In genomic region chr20:33664085-33664761, GRCh38 we compare ENCODE assay signal across 1 cellular context.
TF ChIP-seq lines count a peak whose summit lies in the region.

No MANE protein-coding gene starts in this region.

TF ChIP-seq in HepG2, 621 proteins besides CTCF, POLR2A, EP300 and RAD21 (continues in another document):
- TF ChIP-seq ZBTB7B (CRISPR knock-in tag; IDR thresholded peaks at IDR 0.05): no peak
- TF ChIP-seq PHF20 (CRISPR knock-in tag; IDR thresholded peaks at IDR 0.05): no peak
- 0 out of 2 replicates have a peak, but pooled peaks have one; percentile 10 for TF ChIP-seq ETV5 (CRISPR knock-in tag; IDR thresholded peaks at IDR 0.05; ENCODE audit: borderline replicate concordance)
- peak; percentile 64; the same call in 1 of the 2 replicates for TF ChIP-seq CBX5 (CRISPR knock-in tag; IDR thresholded peaks at IDR 0.05; ENCODE audit: borderline replicate concordance)
- TF ChIP-seq ZNF430 (CRISPR knock-in tag; IDR thresholded peaks at IDR 0.05): 0 out of 2 replicates have a peak, but pooled peaks have one; percentile 6
- no peak for TF ChIP-seq MEIS2 (CRISPR knock-in tag; IDR thresholded peaks at IDR 0.05)
- peak; percentile 3; the same call in 1 of the 2 replicates for TF ChIP-seq ZNF547 (CRISPR knock-in tag; IDR thresholded peaks at IDR 0.05)
- no peak for TF ChIP-seq MIER2 (CRISPR knock-in tag; IDR thresholded peaks at IDR 0.05)
- peak; percentile 90 for TF ChIP-seq ZBTB39 (CRISPR knock-in tag; IDR thresholded peaks at IDR 0.05)
- TF ChIP-seq ZNF34 (CRISPR knock-in tag; IDR thresholded peaks at IDR 0.05; ENCODE audit: borderline replicate concordance): no peak
- TF ChIP-seq HNF4A (CRISPR knock-in tag; IDR thresholded peaks at IDR 0.05): no peak
- peak; percentile 6; the same call in 1 of the 2 replicates for TF ChIP-seq TRAFD1 (CRISPR knock-in tag; IDR thresholded peaks at IDR 0.05; ENCODE audit: borderline replicate concordance)
- TF ChIP-seq HOXD1 (CRISPR knock-in tag; IDR thresholded peaks at IDR 0.05): no peak
- TF ChIP-seq ELF3 (CRISPR knock-in tag; IDR thresholded peaks at IDR 0.05): no peak
- TF ChIP-seq POLR2G (IDR thresholded peaks at IDR 0.05; ENCODE audit: low read depth, low read length): no peak
- TF ChIP-seq GRHL1 (CRISPR knock-in tag; conservative IDR thresholded peaks at IDR 0.05): no peak
- no peak for TF ChIP-seq GABPB1 (CRISPR knock-in tag; IDR thresholded peaks at IDR 0.05)
- TF ChIP-seq ZFAT (CRISPR knock-in tag; conservative IDR thresholded peaks at IDR 0.05): 0 out of 2 replicates have a peak, but pooled peaks have one; percentile 47
- 0 out of 2 replicates have a peak, but pooled peaks have one; percentile 34 for TF ChIP-seq ZFP37 (CRISPR knock-in tag; IDR thresholded peaks at IDR 0.05; ENCODE audit: borderline replicate concordance)
- TF ChIP-seq ZBTB7A (CRISPR knock-in tag; IDR thresholded peaks at IDR 0.05): 0 out of 2 replicates have a peak, but pooled peaks have one; percentile 55
- TF ChIP-seq ZNF232 (CRISPR knock-in tag; IDR thresholded peaks at IDR 0.05; ENCODE audit: borderline replicate concordance): no peak
- TF ChIP-seq NFIB (CRISPR knock-in tag; IDR thresholded peaks at IDR 0.05; ENCODE audit: borderline replicate concordance): no peak
- no peak for TF ChIP-seq ZNF704 (CRISPR knock-in tag; IDR thresholded peaks at IDR 0.05; ENCODE audit: borderline replicate concordance)
- 0 out of 2 replicates have a peak, but pooled peaks have one; percentile 52 for TF ChIP-seq HMG20B (CRISPR knock-in tag; conservative IDR thresholded peaks at IDR 0.05)
- TF ChIP-seq, protein P1, sequence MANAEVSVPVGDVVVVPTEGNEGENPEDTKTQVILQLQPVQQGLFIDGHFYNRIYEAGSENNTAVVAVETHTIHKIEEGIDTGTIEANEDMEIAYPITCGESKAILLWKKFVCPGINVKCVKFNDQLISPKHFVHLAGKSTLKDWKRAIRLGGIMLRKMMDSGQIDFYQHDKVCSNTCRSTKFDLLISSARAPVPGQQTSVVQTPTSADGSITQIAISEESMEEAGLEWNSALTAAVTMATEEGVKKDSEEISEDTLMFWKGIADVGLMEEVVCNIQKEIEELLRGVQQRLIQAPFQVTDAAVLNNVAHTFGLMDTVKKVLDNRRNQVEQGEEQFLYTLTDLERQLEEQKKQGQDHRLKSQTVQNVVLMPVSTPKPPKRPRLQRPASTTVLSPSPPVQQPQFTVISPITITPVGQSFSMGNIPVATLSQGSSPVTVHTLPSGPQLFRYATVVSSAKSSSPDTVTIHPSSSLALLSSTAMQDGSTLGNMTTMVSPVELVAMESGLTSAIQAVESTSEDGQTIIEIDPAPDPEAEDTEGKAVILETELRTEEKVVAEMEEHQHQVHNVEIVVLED (CRISPR knock-in tag; IDR thresholded peaks at IDR 0.05; ENCODE audit: borderline replicate concordance): 0 out of 2 replicates have a peak, but pooled peaks have one; percentile 1
- TF ChIP-seq ZC3H4 (CRISPR knock-in tag; IDR thresholded peaks at IDR 0.05; ENCODE audit: borderline replicate concordance): no peak
- TF ChIP-seq MIXL1 (CRISPR knock-in tag; IDR thresholded peaks at IDR 0.05): no peak
- no peak for TF ChIP-seq LCORL (IDR thresholded peaks at IDR 0.05)
- TF ChIP-seq LCORL (CRISPR knock-in tag; IDR thresholded peaks at IDR 0.05): peak; percentile 70; the same call in 1 of the 2 replicates
- no peak for TF ChIP-seq RARG (CRISPR knock-in tag; IDR thresholded peaks at IDR 0.05; ENCODE audit: low read depth)
- TF ChIP-seq TFAP4 (IDR thresholded peaks at IDR 0.05; ENCODE audit: borderline replicate concordance, low read depth): peak; percentile 38; the same call in 1 of the 2 replicates
- no peak for TF ChIP-seq TP53 (CRISPR knock-in tag; conservative IDR thresholded peaks at IDR 0.05)
- TF ChIP-seq, protein P2, sequence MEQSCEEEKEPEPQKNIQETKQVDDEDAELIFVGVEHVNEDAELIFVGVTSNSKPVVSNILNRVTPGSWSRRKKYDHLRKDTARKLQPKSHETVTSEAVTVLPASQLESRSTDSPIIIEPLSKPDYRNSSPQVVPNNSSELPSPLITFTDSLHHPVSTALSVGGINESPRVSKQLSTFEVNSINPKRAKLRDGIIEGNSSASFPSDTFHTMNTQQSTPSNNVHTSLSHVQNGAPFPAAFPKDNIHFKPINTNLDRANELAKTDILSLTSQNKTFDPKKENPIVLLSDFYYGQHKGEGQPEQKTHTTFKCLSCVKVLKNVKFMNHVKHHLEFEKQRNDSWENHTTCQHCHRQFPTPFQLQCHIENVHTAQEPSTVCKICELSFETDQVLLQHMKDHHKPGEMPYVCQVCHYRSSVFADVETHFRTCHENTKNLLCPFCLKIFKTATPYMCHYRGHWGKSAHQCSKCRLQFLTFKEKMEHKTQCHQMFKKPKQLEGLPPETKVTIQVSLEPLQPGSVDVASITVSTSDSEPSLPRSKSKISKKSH (CRISPR knock-in tag; IDR thresholded peaks at IDR 0.05; ENCODE audit: borderline replicate concordance): no peak
- TF ChIP-seq FOXO1 (CRISPR knock-in tag; IDR thresholded peaks at IDR 0.05): peak; percentile 38; the same call in 1 of the 2 replicates
- no peak for TF ChIP-seq FOXC1 (CRISPR knock-in tag; IDR thresholded peaks at IDR 0.05; ENCODE audit: borderline replicate concordance)
- no peak for TF ChIP-seq ZNF432 (CRISPR knock-in tag; IDR thresholded peaks at IDR 0.05; ENCODE audit: borderline replicate concordance)
- TF ChIP-seq ZNF230 (CRISPR knock-in tag; IDR thresholded peaks at IDR 0.05): 0 out of 2 replicates have a peak, but pooled peaks have one; percentile 23
- TF ChIP-seq RFXANK (CRISPR knock-in tag; IDR thresholded peaks at IDR 0.05): no peak
- no peak for TF ChIP-seq FOXK2 (IDR thresholded peaks at IDR 0.05)
- 0 out of 2 replicates have a peak, but pooled peaks have one; percentile 12 for TF ChIP-seq ZNF772 (CRISPR knock-in tag; IDR thresholded peaks at IDR 0.05)
- TF ChIP-seq ZNF253 (CRISPR knock-in tag; IDR thresholded peaks at IDR 0.05; ENCODE audit: borderline replicate concordance): no peak
- no peak for TF ChIP-seq SETDB1 (CRISPR knock-in tag; IDR thresholded peaks at IDR 0.05; ENCODE audit: borderline replicate concordance)
- TF ChIP-seq GFI1 (CRISPR knock-in tag; IDR thresholded peaks at IDR 0.05; ENCODE audit: borderline replicate concordance): no peak
- TF ChIP-seq, protein P3, sequence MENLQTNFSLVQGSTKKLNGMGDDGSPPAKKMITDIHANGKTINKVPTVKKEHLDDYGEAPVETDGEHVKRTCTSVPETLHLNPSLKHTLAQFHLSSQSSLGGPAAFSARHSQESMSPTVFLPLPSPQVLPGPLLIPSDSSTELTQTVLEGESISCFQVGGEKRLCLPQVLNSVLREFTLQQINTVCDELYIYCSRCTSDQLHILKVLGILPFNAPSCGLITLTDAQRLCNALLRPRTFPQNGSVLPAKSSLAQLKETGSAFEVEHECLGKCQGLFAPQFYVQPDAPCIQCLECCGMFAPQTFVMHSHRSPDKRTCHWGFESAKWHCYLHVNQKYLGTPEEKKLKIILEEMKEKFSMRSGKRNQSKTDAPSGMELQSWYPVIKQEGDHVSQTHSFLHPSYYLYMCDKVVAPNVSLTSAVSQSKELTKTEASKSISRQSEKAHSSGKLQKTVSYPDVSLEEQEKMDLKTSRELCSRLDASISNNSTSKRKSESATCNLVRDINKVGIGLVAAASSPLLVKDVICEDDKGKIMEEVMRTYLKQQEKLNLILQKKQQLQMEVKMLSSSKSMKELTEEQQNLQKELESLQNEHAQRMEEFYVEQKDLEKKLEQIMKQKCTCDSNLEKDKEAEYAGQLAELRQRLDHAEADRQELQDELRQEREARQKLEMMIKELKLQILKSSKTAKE (CRISPR knock-in tag; IDR thresholded peaks at IDR 0.05; ENCODE audit: borderline replicate concordance): no peak
- TF ChIP-seq, protein P4, sequence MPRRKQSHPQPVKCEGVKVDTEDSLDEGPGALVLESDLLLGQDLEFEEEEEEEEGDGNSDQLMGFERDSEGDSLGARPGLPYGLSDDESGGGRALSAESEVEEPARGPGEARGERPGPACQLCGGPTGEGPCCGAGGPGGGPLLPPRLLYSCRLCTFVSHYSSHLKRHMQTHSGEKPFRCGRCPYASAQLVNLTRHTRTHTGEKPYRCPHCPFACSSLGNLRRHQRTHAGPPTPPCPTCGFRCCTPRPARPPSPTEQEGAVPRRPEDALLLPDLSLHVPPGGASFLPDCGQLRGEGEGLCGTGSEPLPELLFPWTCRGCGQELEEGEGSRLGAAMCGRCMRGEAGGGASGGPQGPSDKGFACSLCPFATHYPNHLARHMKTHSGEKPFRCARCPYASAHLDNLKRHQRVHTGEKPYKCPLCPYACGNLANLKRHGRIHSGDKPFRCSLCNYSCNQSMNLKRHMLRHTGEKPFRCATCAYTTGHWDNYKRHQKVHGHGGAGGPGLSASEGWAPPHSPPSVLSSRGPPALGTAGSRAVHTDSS (CRISPR knock-in tag; conservative IDR thresholded peaks at IDR 0.05): 0 out of 2 replicates have a peak, but pooled peaks have one; percentile 97
- TF ChIP-seq ZNF557 (CRISPR knock-in tag; IDR thresholded peaks at IDR 0.05): 0 out of 2 replicates have a peak, but pooled peaks have one; percentile 19
- TF ChIP-seq ZNF776 (CRISPR knock-in tag; IDR thresholded peaks at IDR 0.05): 0 out of 2 replicates have a peak, but pooled peaks have one; percentile 13
- peak; percentile 33 for TF ChIP-seq MED8 (CRISPR knock-in tag; IDR thresholded peaks at IDR 0.05; ENCODE audit: insufficient replicate concordance)
- 0 out of 2 replicates have a peak, but pooled peaks have one; percentile 18 for TF ChIP-seq ZNF782 (CRISPR knock-in tag; IDR thresholded peaks at IDR 0.05; ENCODE audit: borderline replicate concordance)
- no peak for TF ChIP-seq ATAD3A (CRISPR knock-in tag; IDR thresholded peaks at IDR 0.05)
